ENCODE assay signal across 1 cellular context in the genomic region with DNA sequence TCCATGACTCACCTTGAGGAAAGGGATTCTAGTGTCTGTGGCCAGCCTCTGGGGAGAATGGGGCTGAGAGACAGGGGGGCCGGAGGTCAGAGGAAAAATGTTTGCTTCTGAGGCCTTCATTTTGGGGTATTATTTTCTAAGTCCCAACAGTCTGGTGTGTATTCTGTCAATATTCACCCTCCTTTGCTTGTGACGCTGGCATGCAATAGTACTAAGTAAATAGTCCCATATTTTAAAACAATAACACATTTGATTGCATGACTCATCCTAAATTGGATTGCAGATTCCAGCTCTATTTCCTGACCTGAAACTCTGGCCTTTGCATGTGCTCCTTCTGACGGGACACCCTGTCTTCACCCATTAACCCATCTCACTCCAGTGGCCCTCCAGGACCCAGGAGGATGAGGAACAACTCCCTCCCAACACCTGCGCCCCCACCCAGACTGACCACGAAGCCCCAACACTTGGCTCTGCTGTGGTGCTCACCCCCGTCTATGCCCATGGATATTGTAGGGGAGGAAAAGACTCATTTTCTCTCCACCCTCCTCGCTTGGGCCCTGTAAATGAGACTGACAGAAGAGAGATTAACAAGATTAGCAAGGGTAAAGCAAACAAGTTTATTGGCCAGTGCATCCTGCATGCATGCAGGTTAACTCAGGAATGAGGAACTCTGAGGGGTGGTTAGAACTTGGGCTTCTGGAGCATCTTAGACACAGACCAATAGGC.
TF ChIP-seq lines count a peak whose summit lies in the region.

No MANE protein-coding gene starts in this region.

TF ChIP-seq in HepG2, 621 proteins besides CTCF, POLR2A, EP300 and RAD21 (continued from another document):
- TF ChIP-seq, protein P1, sequence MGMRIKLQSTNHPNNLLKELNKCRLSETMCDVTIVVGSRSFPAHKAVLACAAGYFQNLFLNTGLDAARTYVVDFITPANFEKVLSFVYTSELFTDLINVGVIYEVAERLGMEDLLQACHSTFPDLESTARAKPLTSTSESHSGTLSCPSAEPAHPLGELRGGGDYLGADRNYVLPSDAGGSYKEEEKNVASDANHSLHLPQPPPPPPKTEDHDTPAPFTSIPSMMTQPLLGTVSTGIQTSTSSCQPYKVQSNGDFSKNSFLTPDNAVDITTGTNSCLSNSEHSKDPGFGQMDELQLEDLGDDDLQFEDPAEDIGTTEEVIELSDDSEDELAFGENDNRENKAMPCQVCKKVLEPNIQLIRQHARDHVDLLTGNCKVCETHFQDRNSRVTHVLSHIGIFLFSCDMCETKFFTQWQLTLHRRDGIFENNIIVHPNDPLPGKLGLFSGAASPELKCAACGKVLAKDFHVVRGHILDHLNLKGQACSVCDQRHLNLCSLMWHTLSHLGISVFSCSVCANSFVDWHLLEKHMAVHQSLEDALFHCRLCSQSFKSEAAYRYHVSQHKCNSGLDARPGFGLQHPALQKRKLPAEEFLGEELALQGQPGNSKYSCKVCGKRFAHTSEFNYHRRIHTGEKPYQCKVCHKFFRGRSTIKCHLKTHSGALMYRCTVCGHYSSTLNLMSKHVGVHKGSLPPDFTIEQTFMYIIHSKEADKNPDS (CRISPR knock-in tag; IDR thresholded peaks at IDR 0.05) = no peak
- TF ChIP-seq, protein P2, sequence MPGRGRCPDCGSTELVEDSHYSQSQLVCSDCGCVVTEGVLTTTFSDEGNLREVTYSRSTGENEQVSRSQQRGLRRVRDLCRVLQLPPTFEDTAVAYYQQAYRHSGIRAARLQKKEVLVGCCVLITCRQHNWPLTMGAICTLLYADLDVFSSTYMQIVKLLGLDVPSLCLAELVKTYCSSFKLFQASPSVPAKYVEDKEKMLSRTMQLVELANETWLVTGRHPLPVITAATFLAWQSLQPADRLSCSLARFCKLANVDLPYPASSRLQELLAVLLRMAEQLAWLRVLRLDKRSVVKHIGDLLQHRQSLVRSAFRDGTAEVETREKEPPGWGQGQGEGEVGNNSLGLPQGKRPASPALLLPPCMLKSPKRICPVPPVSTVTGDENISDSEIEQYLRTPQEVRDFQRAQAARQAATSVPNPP (CRISPR knock-in tag; IDR thresholded peaks at IDR 0.05) = no peak
- TF ChIP-seq SAP130 (CRISPR knock-in tag; IDR thresholded peaks at IDR 0.05; ENCODE audit: low read depth) (no peak), ZNF619 (CRISPR knock-in tag; IDR thresholded peaks at IDR 0.05) (no peak), ONECUT2 (CRISPR knock-in tag; IDR thresholded peaks at IDR 0.05) (no peak), MTA1 (CRISPR knock-in tag; IDR thresholded peaks at IDR 0.05; ENCODE audit: borderline replicate concordance) (no peak)
TF ChIP-seq in HepG2: peak in this region for 0.
